ENCODE assay signal across 8 cellular contexts in genomic region chr12:27709932-27710591, GRCh38. TPM values are rescaled to one million over a fixed set of nuclear protein-coding genes. Genes with fewer than 3 reads are reported as not detected.
DNase-seq lines count a peak whose midpoint lies in the region; ATAC-seq and TF ChIP-seq lines count a peak whose summit lies in the region.

No MANE protein-coding gene starts in this region.

- H3K4me3 Mint-ChIP-seq in naive thymus-derived CD8-positive, alpha-beta T cell, result peak overlapping the region; percentile 92 to 100 (median 98)

- H3K27me3 Mint-ChIP-seq in naive thymus-derived CD8-positive, alpha-beta T cell, result peaks cover 0 to 2% (median 0%) of the 10 kb centered on the region in 5 donors

- peak overlapping the region; percentile 92 to 99 (median 98) for H3K27ac Mint-ChIP-seq in naive thymus-derived CD8-positive, alpha-beta T cell

- DNase-seq in DMS53 treated with DMSO at 0.1 percent for 48 hours (lab: John Stamatoyannopoulos, UW; ENCODE audit: unreplicated experiment), result peak; percentile 85
- DNase-seq in naive thymus-derived CD8-positive, alpha-beta T cell, result no peak
- no peak for DNase-seq in iPS-NIHi7 (ENCODE audit: extremely low spot score)
- no peak for DNase-seq in activated gamma-delta T cell (lab: John Stamatoyannopoulos, UW)

- peaks cover 16 to 42% (median 38%) of the 10 kb centered on the region in 4 donors for H3K4me1 Mint-ChIP-seq in naive thymus-derived CD8-positive, alpha-beta T cell

- no peaks in the 10 kb centered on the region for H3K9me3 Mint-ChIP-seq in naive thymus-derived CD8-positive, alpha-beta T cell

- POLR2A ChIA-PET in naive thymus-derived CD8-positive, alpha-beta T cell (lab: Charles Lee), result interaction anchor here (1.2 to 2.7 kb wide), 2 partner anchors 70 to 466 kb away, joined by 3 to 14 read pairs; partner anchors contain the start of genes KLHL42, MANSC4 and STK38L

- ATAC-seq in GM21367 (IDR thresholded peaks at IDR 0.05; ENCODE audit: unreplicated experiment), result peak; percentile 26
- ATAC-seq in HG03565 (IDR thresholded peaks at IDR 0.05; ENCODE audit: unreplicated experiment), result peak; percentile 23
- ATAC-seq in SK-N-SH treated with all-trans-retinoic acid at 6 μM for 48 hours, result peak; percentile 70
- peak; percentile 36 for ATAC-seq in esophagus mucosa
- peak; percentile 56 to 58 for ATAC-seq in naive thymus-derived CD8-positive, alpha-beta T cell

- peaks cover 0 to 23% (median 0%) of the 10 kb centered on the region in 3 donors for H3K36me3 Mint-ChIP-seq in naive thymus-derived CD8-positive, alpha-beta T cell

TF ChIP-seq in SK-N-SH treated with all-trans-retinoic acid at 6 μM for 48 hours, 23 proteins besides CTCF, POLR2A, EP300 and RAD21:
- TF ChIP-seq ESRRG (CRISPR knock-in tag; IDR thresholded peaks at IDR 0.05) (no peak), ZC3H10 (CRISPR knock-in tag; IDR thresholded peaks at IDR 0.05) (no peak), ZNF70 (CRISPR knock-in tag; IDR thresholded peaks at IDR 0.05) (no peak), ZNF8 (CRISPR knock-in tag; IDR thresholded peaks at IDR 0.05) (no peak), OSR1 (CRISPR knock-in tag; IDR thresholded peaks at IDR 0.05) (no peak), ISL1 (CRISPR knock-in tag; IDR thresholded peaks at IDR 0.05) (no peak), ZFP3 (CRISPR knock-in tag; IDR thresholded peaks at IDR 0.05) (no peak), PATZ1 (CRISPR knock-in tag; IDR thresholded peaks at IDR 0.05; ENCODE audit: borderline replicate concordance) (no peak), TOX (CRISPR knock-in tag; IDR thresholded peaks at IDR 0.05; ENCODE audit: borderline replicate concordance) (no peak), RARB (CRISPR knock-in tag; IDR thresholded peaks at IDR 0.05) (no peak), GLIS3 (CRISPR knock-in tag; IDR thresholded peaks at IDR 0.05) (no peak), ZFP30 (CRISPR knock-in tag; IDR thresholded peaks at IDR 0.05) (no peak), CSRNP3 (CRISPR knock-in tag; IDR thresholded peaks at IDR 0.05) (no peak), PPARA (CRISPR knock-in tag; IDR thresholded peaks at IDR 0.05; ENCODE audit: borderline replicate concordance) (no peak), TSHZ2 (CRISPR knock-in tag; IDR thresholded peaks at IDR 0.05) (no peak), BACH2 (CRISPR knock-in tag; IDR thresholded peaks at IDR 0.05; ENCODE audit: borderline replicate concordance) (no peak), ARNTL (CRISPR knock-in tag; IDR thresholded peaks at IDR 0.05; ENCODE audit: borderline replicate concordance, low read depth) (no peak), CREB5 (CRISPR knock-in tag; IDR thresholded peaks at IDR 0.05; ENCODE audit: low read depth) (no peak)

RNA-seq across cellular contexts. Expression of gene MRPS35, which starts 0.6 kb away (rescaled TPM):
- 37.7 TPM for total RNA-seq in esophagus mucosa
- total RNA-seq in naive thymus-derived CD8-positive, alpha-beta T cell, result 10 to 100 TPM; 26.6 to 27.3 TPM
- 10 to 100 TPM; 57.7 to 74.4 (median 65.9) TPM for polyA plus RNA-seq in naive thymus-derived CD8-positive, alpha-beta T cell

RNA-seq across cellular contexts. Expression of gene REP15, which starts 13.8 kb away (rescaled TPM):
- 0.40 TPM for total RNA-seq in esophagus mucosa
- total RNA-seq in naive thymus-derived CD8-positive, alpha-beta T cell, result not detected
- not detected for polyA plus RNA-seq in naive thymus-derived CD8-positive, alpha-beta T cell
